8 cellular contexts compared by ENCODE assay signal in genomic region chr5:177431317-177432142, GRCh38. TPM values are rescaled to one million over a fixed set of nuclear protein-coding genes. Genes with fewer than 3 reads are reported as not detected.
DNase-seq lines count a peak whose midpoint lies in the region; ATAC-seq and TF ChIP-seq lines count a peak whose summit lies in the region.

No MANE protein-coding gene starts in this region.

- intact Hi-C loops in activated naive CD4-positive, alpha-beta T cell treated with anti-CD3 and anti-CD28 coated beads for 36 hours (cut with micrococcal nuclease) = no loop called here

- peaks cover 26% of the 10 kb centered on the region for H3K36me3 ChIP-seq in H7 (replicated peaks; ENCODE audit: control insufficient read depth, insufficient read depth, low read length)

- TF ChIP-seq CTCF in GM12875 (IDR thresholded peaks at IDR 0.05; ENCODE audit: borderline replicate concordance, insufficient read depth, low read depth, low read length) = no peak
- TF ChIP-seq CTCF in NB4 (IDR thresholded peaks at IDR 0.05; ENCODE audit: low read depth, low read length) = no peak

- H3K4me1 Mint-ChIP-seq in activated naive CD4-positive, alpha-beta T cell treated with anti-CD3 and anti-CD28 coated beads for 36 hours (ENCODE audit: low read depth) = peaks cover 74% of the 10 kb centered on the region
- H3K4me1 Mint-ChIP-seq in natural killer cell treated with Interleukin-12 subunit alpha and Interleukin-12 subunit beta and Interleukin-15 and Interleukin-18, amount 100 ng/mL, for 72 hours (ENCODE audit: low read depth in 2 of 2) = peaks cover 46 to 51% of the 10 kb centered on the region in 2 donors

- H3K4me3 ChIP-seq in GM12875 (ENCODE audit: low read depth, low read length) = peak overlapping the region; percentile 3
- no peak overlapping the region for H3K4me3 ChIP-seq in NB4 (ENCODE audit: low read depth, low read length)
- no peak overlapping the region for H3K4me3 ChIP-seq in H7 (ENCODE audit: insufficient read depth, low read depth, low read length)

- peak overlapping the region; percentile 95 for H3K4me3 Mint-ChIP-seq in activated naive CD4-positive, alpha-beta T cell treated with anti-CD3 and anti-CD28 coated beads for 36 hours
- peak overlapping the region; percentile 90 for H3K4me3 Mint-ChIP-seq in natural killer cell treated with Interleukin-12 subunit alpha and Interleukin-12 subunit beta and Interleukin-15 and Interleukin-18, amount 100 ng/mL, for 72 hours

- TF ChIP-seq POLR2A in NB4 (IDR thresholded peaks at IDR 0.05; ENCODE audit: extremely low read depth, insufficient read length) = no peak

- no peaks in the 10 kb centered on the region for H3K27me3 Mint-ChIP-seq in activated naive CD4-positive, alpha-beta T cell treated with anti-CD3 and anti-CD28 coated beads for 36 hours (ENCODE audit: low read depth)
- H3K27me3 Mint-ChIP-seq in natural killer cell treated with Interleukin-12 subunit alpha and Interleukin-12 subunit beta and Interleukin-15 and Interleukin-18, amount 100 ng/mL, for 72 hours = no peaks in the 10 kb centered on the region

- peaks cover 71% of the 10 kb centered on the region for H3K36me3 Mint-ChIP-seq in activated naive CD4-positive, alpha-beta T cell treated with anti-CD3 and anti-CD28 coated beads for 36 hours (ENCODE audit: low read depth)
- H3K36me3 Mint-ChIP-seq in natural killer cell treated with Interleukin-12 subunit alpha and Interleukin-12 subunit beta and Interleukin-15 and Interleukin-18, amount 100 ng/mL, for 72 hours = peaks cover under 1% of the 10 kb centered on the region

- peak; percentile 39 for ATAC-seq in GM21825 (IDR thresholded peaks at IDR 0.05; ENCODE audit: unreplicated experiment)
- peak in 1 of 2 donors; percentile 39 for ATAC-seq in natural killer cell treated with Interleukin-12 subunit alpha and Interleukin-12 subunit beta and Interleukin-15 and Interleukin-18, amount 100 ng/mL, for 72 hours

- CTCF ChIA-PET in activated naive CD4-positive, alpha-beta T cell treated with anti-CD3 and anti-CD28 coated beads for 36 hours (lab: Charles Lee) = interaction anchor here (0.8 to 10.3 kb wide), 9 partner anchors 13 to 41 kb away, joined by 3 to 111 read pairs (median 5); partner anchors contain the start of gene PRR7

- no peaks in the 10 kb centered on the region for H3K27me3 ChIP-seq in H7 (ENCODE audit: control insufficient read depth, insufficient read depth, low read length)

- DNase-seq in NB4 (ENCODE audit: low read depth) (peak; percentile 31), H7 (no peak), cerebellar nuclear complex (lab: John Stamatoyannopoulos, UW) (no peak), NCI-H2029 (lab: John Stamatoyannopoulos, UW) (no peak)
- DNase-seq in activated naive CD4-positive, alpha-beta T cell treated with anti-CD3 and anti-CD28 coated beads for 36 hours = peak; percentile 79
- no peak for DNase-seq in natural killer cell treated with Interleukin-12 subunit alpha and Interleukin-12 subunit beta and Interleukin-15 and Interleukin-18, amount 100 ng/mL, for 72 hours (ENCODE audit: low spot score)

- no peaks in the 10 kb centered on the region for H3K9me3 Mint-ChIP-seq in activated naive CD4-positive, alpha-beta T cell treated with anti-CD3 and anti-CD28 coated beads for 36 hours
- no peaks in the 10 kb centered on the region for H3K9me3 Mint-ChIP-seq in natural killer cell treated with Interleukin-12 subunit alpha and Interleukin-12 subunit beta and Interleukin-15 and Interleukin-18, amount 100 ng/mL, for 72 hours

- H3K27ac Mint-ChIP-seq in activated naive CD4-positive, alpha-beta T cell treated with anti-CD3 and anti-CD28 coated beads for 36 hours = peak overlapping the region; percentile 95
- H3K27ac Mint-ChIP-seq in natural killer cell treated with Interleukin-12 subunit alpha and Interleukin-12 subunit beta and Interleukin-15 and Interleukin-18, amount 100 ng/mL, for 72 hours = peak overlapping the region; percentile 92

RNA-seq across cellular contexts. Expression of gene GRK6, which starts 5.1 kb away (rescaled TPM):
- total RNA-seq in activated naive CD4-positive, alpha-beta T cell treated with anti-CD3 and anti-CD28 coated beads for 36 hours = 100 to 1,000 TPM; 117 to 133 TPM
- 100 to 1,000 TPM in 1 of 2 donors, 10 to 100 TPM in 1; 58.1 to 113 TPM for total RNA-seq in natural killer cell treated with Interleukin-12 subunit alpha and Interleukin-12 subunit beta and Interleukin-15 and Interleukin-18, amount 100 ng/mL, for 72 hours
- 62.4 and 66.8 TPM in 2 replicates for total RNA-seq in H7 (2014; rRNA removed; shearing (Covaris generic))

RNA-seq across cellular contexts. Expression of gene PRR7, which starts 15.1 kb away (rescaled TPM):
- total RNA-seq in activated naive CD4-positive, alpha-beta T cell treated with anti-CD3 and anti-CD28 coated beads for 36 hours = 1 to 10 TPM; 7.4 to 8.2 TPM
- 1 to 10 TPM in 1 of 2 donors, under 1 TPM in 1; 0.83 to 2.6 TPM for total RNA-seq in natural killer cell treated with Interleukin-12 subunit alpha and Interleukin-12 subunit beta and Interleukin-15 and Interleukin-18, amount 100 ng/mL, for 72 hours
- 11.4 and 12.1 TPM in 2 replicates for total RNA-seq in H7 (2014; rRNA removed; shearing (Covaris generic))

RNA-seq across cellular contexts. Expression of gene F12, which starts 22.2 kb away (rescaled TPM):
- 1 to 10 TPM; 3.2 to 5.4 TPM for total RNA-seq in activated naive CD4-positive, alpha-beta T cell treated with anti-CD3 and anti-CD28 coated beads for 36 hours
- total RNA-seq in natural killer cell treated with Interleukin-12 subunit alpha and Interleukin-12 subunit beta and Interleukin-15 and Interleukin-18, amount 100 ng/mL, for 72 hours = under 1 TPM in 1 of 2 donors, not detected in 1; 0.45 TPM
- total RNA-seq in H7 (2014; rRNA removed; shearing (Covaris generic)) = 3.2 and 3.7 TPM in 2 replicates

RNA-seq across cellular contexts. Expression of gene PFN3, which starts 31.1 kb away (rescaled TPM):
- not detected for total RNA-seq in activated naive CD4-positive, alpha-beta T cell treated with anti-CD3 and anti-CD28 coated beads for 36 hours
- not detected for total RNA-seq in natural killer cell treated with Interleukin-12 subunit alpha and Interleukin-12 subunit beta and Interleukin-15 and Interleukin-18, amount 100 ng/mL, for 72 hours
- not detected in 2 replicates for total RNA-seq in H7 (2014; rRNA removed; shearing (Covaris generic))

RNA-seq across cellular contexts. Expression of gene DBN1, which starts 41.9 kb away (rescaled TPM):
- 10 to 100 TPM; 20.8 to 22.4 TPM for total RNA-seq in activated naive CD4-positive, alpha-beta T cell treated with anti-CD3 and anti-CD28 coated beads for 36 hours
- total RNA-seq in natural killer cell treated with Interleukin-12 subunit alpha and Interleukin-12 subunit beta and Interleukin-15 and Interleukin-18, amount 100 ng/mL, for 72 hours = 10 to 100 TPM in 1 of 2 donors, 1 to 10 TPM in 1; 7.1 to 13.3 TPM
- total RNA-seq in H7 (2014; rRNA removed; shearing (Covaris generic)) = 165 and 216 TPM in 2 replicates

Comparison
In these comparisons a context has a peak if more than half of its experiments do, and no peak if none do; other contexts are left out.
1. DNase-seq: peak in NB4 (single experiment) and activated naive CD4-positive, alpha-beta T cell treated with anti-CD3 and anti-CD28 coated beads for 36 hours (single experiment); none in natural killer cell treated with Interleukin-12 subunit alpha and Interleukin-12 subunit beta and Interleukin-15 and Interleukin-18, amount 100 ng/mL, for 72 hours (single experiment), H7 (single experiment), cerebellar nuclear complex (0 of 2) and NCI-H2029 (single experiment).